In genomic region chr7:101970047-101970585, GRCh38 we compare ENCODE assay signal across 14 cellular contexts.
DNase-seq lines count a peak whose midpoint lies in the region; ATAC-seq and TF ChIP-seq lines count a peak whose summit lies in the region.
"Had no signal": no experiment of that assay in that cellular context is flagged by ENCODE, and none has a peak within 500 bp of the region (broad histone marks: within the 10 kb centered on the region; RNA-seq: fewer than 3 reads in every experiment).

No MANE protein-coding gene starts in this region.

- H3K27ac ChIP-seq in GM23338 (ENCODE audit: low read depth): no peak overlapping the region
- H3K27ac ChIP-seq in mesenchymal stem cell (ENCODE audit: low read length, poor library complexity, severe bottlenecking): no peak overlapping the region
- peak overlapping the region; percentile 20 to 27 (median 22) for H3K27ac ChIP-seq in gastrocnemius medialis
- H3K27ac ChIP-seq: Peyer's patch had no signal

- no peak overlapping the region for H2BK15ac ChIP-seq in mesenchymal stem cell (ENCODE audit: low read depth, poor library complexity, severe bottlenecking)

- H3K27me3 ChIP-seq in GM23338 (ENCODE audit: insufficient read depth) (no peaks in the 10 kb centered on the region), mesenchymal stem cell (ENCODE audit: control insufficient read depth in 1 of 2, insufficient read depth in 1 of 2, low read length in 2 of 2) (no peaks in the 10 kb centered on the region), gastrocnemius medialis (no peaks in the 10 kb centered on the region)
- H3K27me3 ChIP-seq: Peyer's patch had no signal

- H2BK120ac ChIP-seq in mesenchymal stem cell (ENCODE audit: low read depth, low read length): no peak overlapping the region

- ATAC-seq in GM23338: peak; percentile 36
- no peak for ATAC-seq in gastrocnemius medialis
- ATAC-seq: CD8-positive, alpha-beta T cell had no signal

- H3K9me3 ChIP-seq in mesenchymal stem cell (ENCODE audit: control insufficient read depth, low read length): no peaks in the 10 kb centered on the region
- no peaks in the 10 kb centered on the region for H3K9me3 ChIP-seq in gastrocnemius medialis
- H3K9me3 ChIP-seq: Peyer's patch had no signal

- H3K36me3 Mint-ChIP-seq in GM23338 (ENCODE audit: low read depth): 0 out of 3 replicates have a peak, but pooled peaks cover 4% of the 10 kb centered on the region

- no peaks in the 10 kb centered on the region for H3K9me3 Mint-ChIP-seq in GM23338
- H3K9me3 Mint-ChIP-seq: CD8-positive, alpha-beta T cell had no signal

- H3F3A ChIP-seq in GM23338 (replicated peaks; ENCODE audit: low read depth): no peaks in the 10 kb centered on the region

- no peak overlapping the region for H2AFZ ChIP-seq in GM23338
- H2AFZ ChIP-seq in mesenchymal stem cell (ENCODE audit: low read depth, low read length): no peak overlapping the region

- no peak overlapping the region for H3K4me3 Mint-ChIP-seq in GM23338
- H3K4me3 Mint-ChIP-seq: CD8-positive, alpha-beta T cell had no signal

- peaks cover 25% of the 10 kb centered on the region for H4K20me1 ChIP-seq in GM23338 (replicated peaks; ENCODE audit: insufficient read depth)

- in situ Hi-C loops in gastrocnemius medialis (cut with MboI; ENCODE audit: low sequenced_read_pairs in 4 of 4): no loop called here

- intact Hi-C loops in gastrocnemius medialis (cut with DNase I; ENCODE audit: low total_unique reads): loop anchor here (5.0 kb wide), 1 partner anchor 177 kb away; no protein-coding TSS in a partner anchor

- no peak overlapping the region for H3K9ac ChIP-seq in mesenchymal stem cell (ENCODE audit: low read length)

- H3K4me2 ChIP-seq in GM23338 (no peak overlapping the region), mesenchymal stem cell (ENCODE audit: low read length, poor library complexity, severe bottlenecking) (no peak overlapping the region)

- peaks cover 23% of the 10 kb centered on the region for H3K4me1 Mint-ChIP-seq in GM23338

- no peak overlapping the region for H2BK12ac ChIP-seq in mesenchymal stem cell (ENCODE audit: low read length in 2 of 2)

- H3K9me2 ChIP-seq in GM23338 (ENCODE audit: insufficient read depth): no peaks in the 10 kb centered on the region

- peaks cover 10% of the 10 kb centered on the region; the same call in 1 of the 2 replicates for H3K4me1 ChIP-seq in GM23338 (ENCODE audit: insufficient read depth)
- peaks cover 2% of the 10 kb centered on the region for H3K4me1 ChIP-seq in mesenchymal stem cell (ENCODE audit: control insufficient read depth, insufficient read depth, low read depth, low read length)
- peaks cover 19 to 20% of the 10 kb centered on the region in 2 donors for H3K4me1 ChIP-seq in gastrocnemius medialis
- H3K4me1 ChIP-seq: Peyer's patch had no signal

- no peak for TF ChIP-seq POLR2A in gastrocnemius medialis (IDR thresholded peaks at IDR 0.05)

- no peak for DNase-seq in GM23338 (ENCODE audit: low spot score)
- peak; percentile 72 for DNase-seq in NCI-H526 treated with DMSO at 0.1 percent for 48 hours (lab: John Stamatoyannopoulos, UW)
- no peak for DNase-seq in mesenchymal stem cell
- DNase-seq in gastrocnemius medialis: no peak
- DNase-seq in NCI-H2227 treated with DMSO at 0.1 percent for 48 hours (lab: John Stamatoyannopoulos, UW): no peak
- no peak for DNase-seq in NCI-H2081 treated with DMSO at 0.1 percent for 48 hours (lab: John Stamatoyannopoulos, UW)
- DNase-seq in effector CD4-positive, alpha-beta T cell: no peak
- DNase-seq in activated CD4-positive, alpha-beta T cell treated with anti-CD3 and anti-CD28 coated beads for 1 hour: no peak
- DNase-seq: ACHN; CD8-positive, alpha-beta T cell; NCI-H1436; NCI-H2029 treated with DMSO at 0.1 percent for 48 hours; Peyer's patch; SHP77 treated with DMSO at 0.1 percent for 48 hours had no signal

- H3K79me1 ChIP-seq in mesenchymal stem cell (replicated peaks; ENCODE audit: low read length, poor library complexity, severe bottlenecking): peaks cover 36% of the 10 kb centered on the region

- no peak overlapping the region for H4K91ac ChIP-seq in mesenchymal stem cell (ENCODE audit: low read length)

- WGBS in mesenchymal stem cell: 94% methylated on average over 10 of the region's 10 CpGs

- H3K4me3 ChIP-seq in GM23338 (no peak overlapping the region), mesenchymal stem cell (ENCODE audit: insufficient read depth in 1 of 2, low read depth in 1 of 2, low read length in 2 of 2) (no peak overlapping the region), gastrocnemius medialis (no peak overlapping the region)
- H3K4me3 ChIP-seq: Peyer's patch had no signal

- no peak overlapping the region; the same call in 1 of the 2 replicates for H3K27ac Mint-ChIP-seq in GM23338
- H3K27ac Mint-ChIP-seq: CD8-positive, alpha-beta T cell had no signal

- H2BK5ac ChIP-seq in mesenchymal stem cell (ENCODE audit: low read depth, low read length, poor library complexity, severe bottlenecking): no peak overlapping the region

- no peak overlapping the region for H3K14ac ChIP-seq in mesenchymal stem cell (ENCODE audit: low read length in 2 of 2)

- H3K36me3 ChIP-seq in GM23338 (ENCODE audit: insufficient read depth) (no peaks in the 10 kb centered on the region; the same call in 1 of the 2 replicates), mesenchymal stem cell (ENCODE audit: control insufficient read depth in 1 of 2, insufficient read depth in 2 of 2, low read depth in 1 of 2, low read length in 2 of 2) (peaks cover 0 to 10% of the 10 kb centered on the region in 2 experiments), gastrocnemius medialis (no peaks in the 10 kb centered on the region)
- H3K36me3 ChIP-seq: Peyer's patch had no signal

- peak overlapping the region; percentile 36 for H4K8ac ChIP-seq in mesenchymal stem cell (ENCODE audit: low read length)

- no peak overlapping the region for H3K23ac ChIP-seq in mesenchymal stem cell (ENCODE audit: low read length in 2 of 2)

- no peak overlapping the region for H3K4ac ChIP-seq in mesenchymal stem cell (ENCODE audit: low read depth in 1 of 2, low read length in 2 of 2)

- peaks cover 92% of the 10 kb centered on the region for H3K79me2 ChIP-seq in GM23338 (replicated peaks; ENCODE audit: insufficient read depth)

- H2AK5ac ChIP-seq in mesenchymal stem cell (ENCODE audit: low read length, severe bottlenecking): no peak overlapping the region

- peaks cover 4% of the 10 kb centered on the region for H3K27me3 Mint-ChIP-seq in GM23338 (ENCODE audit: insufficient read depth, low read depth, poor library complexity)

- H3K18ac ChIP-seq in mesenchymal stem cell (ENCODE audit: low read depth in 1 of 2, low read length in 2 of 2): no peak overlapping the region

- TF ChIP-seq CTCF in GM23338 (conservative IDR thresholded peaks at IDR 0.05; ENCODE audit: low read depth in 2 of 2) (no peak), gastrocnemius medialis (IDR thresholded peaks at IDR 0.05 in 4 of 5, conservative IDR thresholded peaks at IDR 0.05 in 1 of 5) (no peak)

Comparison
In these comparisons a context has a peak if more than half of its experiments do, and no peak if none do; other contexts are left out.
1. H3K27ac ChIP-seq: peak in gastrocnemius medialis (4 of 4); none in GM23338 (single experiment) and mesenchymal stem cell (single experiment).